Comparison of ENCODE assay signal across 24 cellular contexts in genomic region chr5:120550358-120550757, GRCh38.
"Had no signal": no experiment of that assay in that cellular context is flagged by ENCODE, and none has a peak within 500 bp of the region (broad histone marks: within the 10 kb centered on the region; RNA-seq: fewer than 3 reads in every experiment).

No MANE protein-coding gene starts in this region.

- H3K4me1 ChIP-seq: sigmoid colon, thyroid gland had no signal

- DNase-seq: activated B cell treated with CpG ODN at 0.5 μM for 24 hours; activated CD4-positive, alpha-beta T cell treated with anti-CD3 and anti-CD28 coated beads, Interleukin-2, amount 10 ng/mL, durations not matched to agents 7 days and 5 days; activated CD8-positive, alpha-beta memory T cell treated with anti-CD3 and anti-CD28 coated beads for 24 hours; activated CD8-positive, alpha-beta memory T cell treated with anti-CD3 and anti-CD28 coated beads, Interleukin-2, amount 50 U/mL, for 48 hours; activated effector memory CD4-positive, alpha-beta T cell treated with Interleukin-2 at 50 U/mL for 16 hours; activated naive CD4-positive, alpha-beta T cell treated with anti-CD3 and anti-CD28 coated beads, Interleukin-2, amount 10 ng/mL, durations not matched to agents 7 days and 5 days; activated naive CD8-positive, alpha-beta T cell treated with anti-CD3 and anti-CD28 coated beads, Interleukin-2, amount 50 U/mL, for 24 hours; activated T-cell treated with anti-CD3 and anti-CD28 coated beads, Interleukin-2, amount 50 U/mL, for 48 hours; aorta; foreskin melanocyte; hypothalamus; kidney; nucleus accumbens; posterior cingulate gyrus; sigmoid colon; stimulated activated CD4-positive, alpha-beta T cell treated with anti-CD3 and anti-CD28 coated beads, Interleukin-1b, Interleukin-23, amount 100 ng/mL, for 48 hours; stimulated activated CD8-positive, alpha-beta memory T cell treated with anti-CD3 and anti-CD28 coated beads, Interleukin-4, amount 100 ng/mL, for 48 hours; stimulated activated naive CD4-positive, alpha-beta T cell; thyroid gland had no signal

- H3K9me3 Mint-ChIP-seq: activated B cell treated with CpG ODN at 0.5 μM for 24 hours; activated CD4-positive, alpha-beta T cell treated with anti-CD3 and anti-CD28 coated beads, Interleukin-2, amount 10 ng/mL, durations not matched to agents 7 days and 5 days; activated naive CD4-positive, alpha-beta T cell treated with anti-CD3 and anti-CD28 coated beads, Interleukin-2, amount 10 ng/mL, durations not matched to agents 7 days and 5 days; activated naive CD8-positive, alpha-beta T cell treated with anti-CD3 and anti-CD28 coated beads, Interleukin-2, amount 50 U/mL, for 24 hours; mesothelial cell of epicardium; nephron had no signal

- H3K27ac Mint-ChIP-seq: activated B cell treated with CpG ODN at 0.5 μM for 24 hours; activated CD4-positive, alpha-beta T cell treated with anti-CD3 and anti-CD28 coated beads, Interleukin-2, amount 10 ng/mL, durations not matched to agents 7 days and 5 days; activated naive CD4-positive, alpha-beta T cell treated with anti-CD3 and anti-CD28 coated beads, Interleukin-2, amount 10 ng/mL, durations not matched to agents 7 days and 5 days; activated naive CD8-positive, alpha-beta T cell treated with anti-CD3 and anti-CD28 coated beads, Interleukin-2, amount 50 U/mL, for 24 hours; mesothelial cell of epicardium; nephron had no signal

- H3K27me3 Mint-ChIP-seq: activated B cell treated with CpG ODN at 0.5 μM for 24 hours; activated CD4-positive, alpha-beta T cell treated with anti-CD3 and anti-CD28 coated beads, Interleukin-2, amount 10 ng/mL, durations not matched to agents 7 days and 5 days; activated naive CD4-positive, alpha-beta T cell treated with anti-CD3 and anti-CD28 coated beads, Interleukin-2, amount 10 ng/mL, durations not matched to agents 7 days and 5 days; activated naive CD8-positive, alpha-beta T cell treated with anti-CD3 and anti-CD28 coated beads, Interleukin-2, amount 50 U/mL, for 24 hours had no signal

- H3K4me1 Mint-ChIP-seq: activated B cell treated with CpG ODN at 0.5 μM for 24 hours; activated CD4-positive, alpha-beta T cell treated with anti-CD3 and anti-CD28 coated beads, Interleukin-2, amount 10 ng/mL, durations not matched to agents 7 days and 5 days; activated naive CD4-positive, alpha-beta T cell treated with anti-CD3 and anti-CD28 coated beads, Interleukin-2, amount 10 ng/mL, durations not matched to agents 7 days and 5 days; activated naive CD8-positive, alpha-beta T cell treated with anti-CD3 and anti-CD28 coated beads, Interleukin-2, amount 50 U/mL, for 24 hours; mesothelial cell of epicardium; nephron had no signal

- H3K36me3 Mint-ChIP-seq: activated naive CD4-positive, alpha-beta T cell treated with anti-CD3 and anti-CD28 coated beads, Interleukin-2, amount 10 ng/mL, durations not matched to agents 7 days and 5 days; mesothelial cell of epicardium had no signal

- H3K27ac ChIP-seq: epithelial cell of prostate, sigmoid colon, thyroid gland had no signal

- H3K9me3 ChIP-seq: sigmoid colon, thyroid gland had no signal

- H3K4me3 Mint-ChIP-seq: activated B cell treated with CpG ODN at 0.5 μM for 24 hours; activated CD4-positive, alpha-beta T cell treated with anti-CD3 and anti-CD28 coated beads, Interleukin-2, amount 10 ng/mL, durations not matched to agents 7 days and 5 days; activated naive CD4-positive, alpha-beta T cell treated with anti-CD3 and anti-CD28 coated beads, Interleukin-2, amount 10 ng/mL, durations not matched to agents 7 days and 5 days; activated naive CD8-positive, alpha-beta T cell treated with anti-CD3 and anti-CD28 coated beads, Interleukin-2, amount 50 U/mL, for 24 hours; mesothelial cell of epicardium; nephron had no signal

- H3K36me3 ChIP-seq: sigmoid colon, thyroid gland had no signal

- H3K4me3 ChIP-seq: lung, sigmoid colon, thyroid gland had no signal

- ATAC-seq: activated naive CD8-positive, alpha-beta T cell treated with anti-CD3 and anti-CD28 coated beads, Interleukin-2, amount 50 U/mL, for 24 hours; left lobe of liver had no signal

- H3K27me3 ChIP-seq: sigmoid colon, thyroid gland had no signal
